11 cellular contexts compared by ENCODE assay signal in genomic region chr18:13563390-13563805, GRCh38.
A peak's percentile ranks its signal among the peaks of the same experiment; 100 is the strongest.
DNase-seq lines count a peak whose midpoint lies in the region; TF ChIP-seq lines count a peak whose summit lies in the region.
"Had no signal": no experiment of that assay in that cellular context is flagged by ENCODE, and none has a peak within 500 bp of the region (broad histone marks: within the 10 kb centered on the region; RNA-seq: fewer than 3 reads in every experiment).

No MANE protein-coding gene starts in this region.

- H3K27me3 ChIP-seq in right atrium auricular region, result no peaks in the 10 kb centered on the region

- no peak for TF ChIP-seq CTCF in right atrium auricular region (IDR thresholded peaks at IDR 0.05)

- in situ Hi-C loops in SK-MEL-5 (cut with HindIII; ENCODE audit: low pct_unique_long_range_greater_than_20kb, low sequenced_read_pairs), result no loop called here

- H3K9me3 ChIP-seq in right atrium auricular region, result no peaks in the 10 kb centered on the region
- H3K9me3 ChIP-seq: thoracic aorta had no signal

- H3K4me1 ChIP-seq in right atrium auricular region, result peaks cover 0 to 83% of the 10 kb centered on the region in 2 donors

- peak overlapping the region; percentile 99 for H3K27ac Mint-ChIP-seq in activated CD4-positive, alpha-beta T cell treated with anti-CD3 and anti-CD28 coated beads, Interleukin-2, amount 10 ng/mL, durations not matched to agents 24 days and 14 days
- H3K27ac Mint-ChIP-seq: immature natural killer cell had no signal

- H3K36me3 Mint-ChIP-seq in activated CD4-positive, alpha-beta T cell treated with anti-CD3 and anti-CD28 coated beads, Interleukin-2, amount 10 ng/mL, durations not matched to agents 24 days and 14 days (ENCODE audit: low read depth), result peaks cover 5% of the 10 kb centered on the region

- H3K27ac ChIP-seq in right atrium auricular region, result peak overlapping the region; percentile 79 to 81
- H3K27ac ChIP-seq in temporal lobe (ENCODE audit: low read depth, low read length), result peak overlapping the region; percentile 98
- H3K27ac ChIP-seq: thoracic aorta had no signal

- no peak overlapping the region for H3K4me3 ChIP-seq in right atrium auricular region
- H3K4me3 ChIP-seq: thoracic aorta had no signal

- DNase-seq in activated CD4-positive, alpha-beta T cell treated with anti-CD3 and anti-CD28 coated beads, Interleukin-2, amount 10 ng/mL, durations not matched to agents 24 days and 14 days, result no peak
- DNase-seq in activated CD4-positive, alpha-beta T cell treated with anti-CD3 and anti-CD28 coated beads for 1 hour, result no peak
- DNase-seq in SK-MEL-5 (ENCODE audit: low read depth, low spot score) (peak; percentile 92), right atrium auricular region (ENCODE audit: low spot score) (no peak), NCI-H1436 (lab: John Stamatoyannopoulos, UW) (no peak), activated gamma-delta T cell (lab: John Stamatoyannopoulos, UW) (no peak), SIG-M5 (lab: John Stamatoyannopoulos, UW) (no peak)
- DNase-seq: effector memory CD8-positive, alpha-beta T cell; immature natural killer cell had no signal

- intact Hi-C loops in activated CD4-positive, alpha-beta T cell treated with anti-CD3 and anti-CD28 coated beads, Interleukin-2, amount 10 ng/mL, durations not matched to agents 24 days and 14 days (cut with micrococcal nuclease), result loop anchor here (2.0 kb wide), 1 partner anchor 163 kb away; the partner anchor contains the start of genes FAM210A and RNMT

- peak overlapping the region; percentile 65 for H3K4me3 Mint-ChIP-seq in activated CD4-positive, alpha-beta T cell treated with anti-CD3 and anti-CD28 coated beads, Interleukin-2, amount 10 ng/mL, durations not matched to agents 24 days and 14 days
- H3K4me3 Mint-ChIP-seq: effector memory CD8-positive, alpha-beta T cell; immature natural killer cell had no signal

- no peaks in the 10 kb centered on the region for H3K27me3 Mint-ChIP-seq in activated CD4-positive, alpha-beta T cell treated with anti-CD3 and anti-CD28 coated beads, Interleukin-2, amount 10 ng/mL, durations not matched to agents 24 days and 14 days
- H3K27me3 Mint-ChIP-seq: effector memory CD8-positive, alpha-beta T cell had no signal

- peaks cover 5% of the 10 kb centered on the region for H3K9me3 Mint-ChIP-seq in activated CD4-positive, alpha-beta T cell treated with anti-CD3 and anti-CD28 coated beads, Interleukin-2, amount 10 ng/mL, durations not matched to agents 24 days and 14 days
- H3K9me3 Mint-ChIP-seq: effector memory CD8-positive, alpha-beta T cell; immature natural killer cell had no signal

- H3K36me3 ChIP-seq in right atrium auricular region, result no peaks in the 10 kb centered on the region
- H3K36me3 ChIP-seq: thoracic aorta had no signal

- H3K4me1 Mint-ChIP-seq in activated CD4-positive, alpha-beta T cell treated with anti-CD3 and anti-CD28 coated beads, Interleukin-2, amount 10 ng/mL, durations not matched to agents 24 days and 14 days, result peaks cover 54% of the 10 kb centered on the region
